Comparison of ENCODE assay signal across 8 cellular contexts in genomic region chr19:2618611-2619010, GRCh38.
DNase-seq lines count a peak whose midpoint lies in the region; ATAC-seq, FAIRE-seq and TF ChIP-seq lines count a peak whose summit lies in the region.
"Had no signal": no experiment of that assay in that cellular context is flagged by ENCODE, and none has a peak within 500 bp of the region (broad histone marks: within the 10 kb centered on the region; RNA-seq: fewer than 3 reads in every experiment).

No MANE protein-coding gene starts in this region.

- BruUV-seq in endothelial cell of umbilical vein (replicated peaks; lab: Mats Ljungman, UMichigan): no TSS peak

- CTCF ChIA-PET in endothelial cell of umbilical vein (lab: Charles Lee): interaction anchor here (0.6 to 10.0 kb wide), 6 partner anchors 9 to 193 kb away, joined by 3 to 171 read pairs (median 4); no protein-coding TSS in a partner anchor

- peak; percentile 82 for DNase-seq in activated CD4-positive, alpha-beta T cell treated with anti-CD3 and anti-CD28 coated beads, Interleukin-2, amount 10 ng/mL, durations not matched to agents 24 days and 14 days
- peak; percentile 29 for DNase-seq in endothelial cell of umbilical vein (ENCODE audit: low read depth, low spot score)
- DNase-seq in stimulated activated CD4-positive, alpha-beta T cell treated with anti-CD3 and anti-CD28 coated beads, Interleukin-1b, Interleukin-23, amount 100 ng/mL, for 24 hours (ENCODE audit: low read depth in 4 of 4, low spot score in 1 of 4): peak; percentile 60 to 84 (median 70)
- DNase-seq in NCI-H774 (lab: John Stamatoyannopoulos, UW): no peak

- no peak for TF ChIP-seq POLR2A in endothelial cell of umbilical vein (IDR thresholded peaks at IDR 0.05; ENCODE audit: low read depth, low read length)

- H3K4me3 Mint-ChIP-seq in activated CD4-positive, alpha-beta T cell treated with anti-CD3 and anti-CD28 coated beads, Interleukin-2, amount 10 ng/mL, durations not matched to agents 24 days and 14 days: peak overlapping the region; percentile 63

- H3K27me3 ChIP-seq in Loucy (ENCODE audit: insufficient read depth, low read length, poor library complexity, severe bottlenecking) (no peaks in the 10 kb centered on the region), endothelial cell of umbilical vein (ENCODE audit: control insufficient read depth in 2 of 2, insufficient read depth in 2 of 2, low read length in 2 of 2) (no peaks in the 10 kb centered on the region)

- ATAC-seq in HG02763 (IDR thresholded peaks at IDR 0.05; ENCODE audit: unreplicated experiment) (no peak), GM18861 (IDR thresholded peaks at IDR 0.05; ENCODE audit: unreplicated experiment) (no peak)

- H3K9me3 Mint-ChIP-seq in activated CD4-positive, alpha-beta T cell treated with anti-CD3 and anti-CD28 coated beads, Interleukin-2, amount 10 ng/mL, durations not matched to agents 24 days and 14 days: peaks cover 3% of the 10 kb centered on the region

- H3K4me3 ChIP-seq in Loucy (ENCODE audit: low read length, poor library complexity, severe bottlenecking): peak overlapping the region; percentile 66
- H3K4me3 ChIP-seq in endothelial cell of umbilical vein (replicated peaks in 1 of 3; ENCODE audit: insufficient read depth in 1 of 3, low read depth in 1 of 3, low read length in 3 of 3): no peak overlapping the region
- H3K4me3 ChIP-seq: SK-N-MC had no signal

- dilution Hi-C loops in endothelial cell of umbilical vein (cut with MboI; ENCODE audit: extremely low pct_ligation_motif_present, low sequenced_read_pairs): no loop called here

- H2AFZ ChIP-seq in Loucy (ENCODE audit: low read length) (peak overlapping the region; percentile 59; the same call in 1 of the 2 replicates), endothelial cell of umbilical vein (ENCODE audit: low read depth, low read length) (peak overlapping the region; percentile 32)

- intact Hi-C loops in activated CD4-positive, alpha-beta T cell treated with anti-CD3 and anti-CD28 coated beads, Interleukin-2, amount 10 ng/mL, durations not matched to agents 24 days and 14 days (cut with micrococcal nuclease): loop anchor here (10.0 kb wide), 1 partner anchor 464 kb away; the partner anchor contains the start of gene AP3D1
- intact Hi-C loops in endothelial cell of umbilical vein (cut with micrococcal nuclease): loop anchor here (1.0 to 10.0 kb wide), 3 partner anchors 9 to 379 kb away; no protein-coding TSS in a partner anchor

- peak overlapping the region; percentile 88 for H3K4me2 ChIP-seq in Loucy (ENCODE audit: low read depth, low read length, poor library complexity, severe bottlenecking)
- peak overlapping the region; percentile 46 for H3K4me2 ChIP-seq in endothelial cell of umbilical vein (ENCODE audit: insufficient read depth, low read length)

- peak overlapping the region; percentile 97 for H3K27ac Mint-ChIP-seq in activated CD4-positive, alpha-beta T cell treated with anti-CD3 and anti-CD28 coated beads, Interleukin-2, amount 10 ng/mL, durations not matched to agents 24 days and 14 days

- peak; percentile 81 for FAIRE-seq in endothelial cell of umbilical vein (lab: Jason Lieb, UNC)

- H3K9ac ChIP-seq in Loucy (ENCODE audit: low read depth, low read length, poor library complexity, severe bottlenecking) (peak overlapping the region; percentile 71), endothelial cell of umbilical vein (replicated peaks; ENCODE audit: extremely low read depth, insufficient read depth, low read length) (peak overlapping the region; percentile 45)

- H4K20me1 ChIP-seq in Loucy (ENCODE audit: insufficient read depth, low read length, poor library complexity, severe bottlenecking): no peaks in the 10 kb centered on the region
- H4K20me1 ChIP-seq in endothelial cell of umbilical vein (replicated peaks; ENCODE audit: control insufficient read depth, extremely low read depth, insufficient read depth, low read length): no peaks in the 10 kb centered on the region

- H3K9me1 ChIP-seq in endothelial cell of umbilical vein (replicated peaks; ENCODE audit: control insufficient read depth, extremely low read depth, insufficient read depth, low read length): no peaks in the 10 kb centered on the region

- H3K36me3 Mint-ChIP-seq in activated CD4-positive, alpha-beta T cell treated with anti-CD3 and anti-CD28 coated beads, Interleukin-2, amount 10 ng/mL, durations not matched to agents 24 days and 14 days (ENCODE audit: low read depth): peaks cover 3% of the 10 kb centered on the region

- H3K79me2 ChIP-seq in Loucy (ENCODE audit: insufficient read depth, low read length) (no peaks in the 10 kb centered on the region), endothelial cell of umbilical vein (ENCODE audit: control insufficient read depth, insufficient read depth, low read length) (no peaks in the 10 kb centered on the region)

- H3K9me3 ChIP-seq in Loucy (ENCODE audit: insufficient read depth, low read depth, low read length) (no peaks in the 10 kb centered on the region), endothelial cell of umbilical vein (replicated peaks; ENCODE audit: control insufficient read depth, insufficient read depth, low read length) (no peaks in the 10 kb centered on the region)

- peaks cover 8% of the 10 kb centered on the region; the same call in 1 of the 2 replicates for H3F3A ChIP-seq in Loucy (ENCODE audit: low read depth)

- TF ChIP-seq CTCF in Loucy (conservative IDR thresholded peaks at IDR 0.05; ENCODE audit: low read length) (no peak), endothelial cell of umbilical vein (IDR thresholded peaks at IDR 0.05; ENCODE audit: extremely low read depth in 1 of 2, insufficient read depth in 1 of 2, low read depth in 1 of 2, low read length in 2 of 2) (no peak)

- peaks cover 69% of the 10 kb centered on the region for H3K4me1 ChIP-seq in Loucy (ENCODE audit: insufficient read depth, low read length, poor library complexity, severe bottlenecking)
- peaks cover 27% of the 10 kb centered on the region for H3K4me1 ChIP-seq in endothelial cell of umbilical vein (ENCODE audit: control insufficient read depth, extremely low read depth, insufficient read depth, low read length)

- H3K4me1 Mint-ChIP-seq in activated CD4-positive, alpha-beta T cell treated with anti-CD3 and anti-CD28 coated beads, Interleukin-2, amount 10 ng/mL, durations not matched to agents 24 days and 14 days: peaks cover 55% of the 10 kb centered on the region

- POLR2A ChIA-PET in endothelial cell of umbilical vein (lab: Charles Lee): interaction anchor here (0.6 to 1.9 kb wide), 3 partner anchors 9 to 156 kb away, joined by 3 to 15 read pairs (median 8); partner anchors contain the start of gene GADD45B

- no peaks in the 10 kb centered on the region for H3K9me2 ChIP-seq in Loucy (replicated peaks; ENCODE audit: low read depth, low read length)

- no peaks in the 10 kb centered on the region for H3K36me3 ChIP-seq in Loucy (ENCODE audit: insufficient read depth, low read length)
- H3K36me3 ChIP-seq in endothelial cell of umbilical vein (ENCODE audit: control insufficient read depth in 2 of 2, extremely low read depth in 1 of 2, insufficient read depth in 2 of 2, low read length in 2 of 2): no peaks in the 10 kb centered on the region

- H3K27me3 Mint-ChIP-seq in activated CD4-positive, alpha-beta T cell treated with anti-CD3 and anti-CD28 coated beads, Interleukin-2, amount 10 ng/mL, durations not matched to agents 24 days and 14 days: no peaks in the 10 kb centered on the region

- peak overlapping the region; percentile 81 for H3K27ac ChIP-seq in endothelial cell of umbilical vein (ENCODE audit: insufficient read depth, low read depth, low read length)
- H3K27ac ChIP-seq: SK-N-MC had no signal

TF ChIP-seq in endothelial cell of umbilical vein, 7 proteins besides CTCF, POLR2A, EP300 and RAD21:
- TF ChIP-seq FOS (IDR thresholded peaks at IDR 0.05; ENCODE audit: borderline replicate concordance, insufficient read depth, low read length): peak; percentile 34
- no peak for TF ChIP-seq MAX (IDR thresholded peaks at IDR 0.05; ENCODE audit: insufficient read depth, insufficient read length)
- TF ChIP-seq GATA2 (IDR thresholded peaks at IDR 0.05; ENCODE audit: insufficient read depth, insufficient read length, low read depth, low read length): no peak
